ENCODE assay signal across 9 cellular contexts in genomic region chr11:70755410-70756158, GRCh38.
DNase-seq lines count a peak whose midpoint lies in the region; ATAC-seq, FAIRE-seq and TF ChIP-seq lines count a peak whose summit lies in the region.
"Had no signal": no experiment of that assay in that cellular context is flagged by ENCODE, and none has a peak within 500 bp of the region (broad histone marks: within the 10 kb centered on the region; RNA-seq: fewer than 3 reads in every experiment).

No MANE protein-coding gene starts in this region.

- H3K27me3 ChIP-seq in ACC112 (ENCODE audit: insufficient read depth, low read length) (peaks cover 11% of the 10 kb centered on the region; the same call in 1 of the 2 replicates), WERI-Rb-1 (ENCODE audit: insufficient read depth, low read depth, severe bottlenecking) (no peaks in the 10 kb centered on the region)

- peak; percentile 96 for TF ChIP-seq CTCF in WERI-Rb-1 (IDR thresholded peaks at IDR 0.05; ENCODE audit: low read depth, low read length)
- TF ChIP-seq CTCF in MCF 10A (IDR thresholded peaks at IDR 0.05; ENCODE audit: unreplicated experiment), result no peak

- H3K27ac Mint-ChIP-seq in MCF 10A (ENCODE audit: low read depth, unreplicated experiment) (no peak overlapping the region), immature natural killer cell (no peak overlapping the region)
- H3K27ac Mint-ChIP-seq: stimulated activated naive CD8-positive, alpha-beta T cell treated with anti-CD3 and anti-CD28 coated beads, Interleukin-15, Interleukin-2, amounts not matched to agents 100 ng/mL and 50 ng/mL, for 24 hours had no signal

- H3K9me3 Mint-ChIP-seq in MCF 10A (ENCODE audit: unreplicated experiment) (peaks cover 34% of the 10 kb centered on the region), immature natural killer cell (peaks cover 3 to 8% (median 6%) of the 10 kb centered on the region in 6 donors)

- FAIRE-seq in GM19239 (lab: Jason Lieb, UNC), result no peak

- peak overlapping the region; percentile 45; the same call in 1 of the 2 replicates for H3K4me3 ChIP-seq in ACC112 (ENCODE audit: low read depth, low read length)
- no peak overlapping the region for H3K4me3 ChIP-seq in WERI-Rb-1 (ENCODE audit: low read depth, low read length)

- H3K4me1 Mint-ChIP-seq in MCF 10A (ENCODE audit: insufficient read depth, unreplicated experiment), result no peaks in the 10 kb centered on the region
- no peaks in the 10 kb centered on the region for H3K4me1 Mint-ChIP-seq in immature natural killer cell

- H3K27me3 Mint-ChIP-seq in MCF 10A (ENCODE audit: insufficient read depth, unreplicated experiment), result no peaks in the 10 kb centered on the region
- peaks cover 3 to 7% (median 3%) of the 10 kb centered on the region in 3 donors for H3K27me3 Mint-ChIP-seq in immature natural killer cell (ENCODE audit: low read depth in 3 of 3)

- DNase-seq in GM19239 (ENCODE audit: insufficient read length, low spot score) (peak; percentile 95), NCI-H2171 treated with DMSO at 0.1 percent for 48 hours (lab: John Stamatoyannopoulos, UW) (peak; percentile 81), WERI-Rb-1 (peak; percentile 86), MCF 10A (ENCODE audit: unreplicated experiment) (peak; percentile 6), immature natural killer cell (peak; percentile 14 to 39 (median 35))
- peak; percentile 31 to 64 for DNase-seq in stimulated activated CD4-positive, alpha-beta T cell treated with anti-CD3 and anti-CD28 coated beads, Interleukin-12 subunit alpha, Interleukin-12 subunit beta, amount 100 ng/mL, for 24 hours (ENCODE audit: low read depth in 2 of 2)

- H2AFZ ChIP-seq in ACC112 (ENCODE audit: low read length, unreplicated experiment), result no peak overlapping the region

- no peak overlapping the region for H3K27ac ChIP-seq in ACC112 (ENCODE audit: low read depth, low read length)
- H3K27ac ChIP-seq in WERI-Rb-1, result no peak overlapping the region

- BruUV-seq in MCF 10A (replicated peaks; lab: Mats Ljungman, UMichigan), result no TSS peak

- H3K4me1 ChIP-seq in ACC112 (ENCODE audit: control insufficient read depth, insufficient read depth, low read length, unreplicated experiment), result no peaks in the 10 kb centered on the region

- intact Hi-C loops in MCF 10A (cut with micrococcal nuclease), result no loop called here

- H3K79me2 ChIP-seq in ACC112 (ENCODE audit: control insufficient read depth, insufficient read depth, low read length, unreplicated experiment), result no peaks in the 10 kb centered on the region

- H3K36me3 ChIP-seq in ACC112 (ENCODE audit: insufficient read depth, low read length) (no peaks in the 10 kb centered on the region), WERI-Rb-1 (no peaks in the 10 kb centered on the region)

- H3K36me3 Mint-ChIP-seq in MCF 10A (ENCODE audit: insufficient read depth, unreplicated experiment), result no peaks in the 10 kb centered on the region
- peaks cover 0 to 5% (median 0%) of the 10 kb centered on the region in 3 donors for H3K36me3 Mint-ChIP-seq in immature natural killer cell

- no peak for ATAC-seq in GM21447 (IDR thresholded peaks at IDR 0.05; ENCODE audit: unreplicated experiment)

- H3K4me3 Mint-ChIP-seq in MCF 10A (ENCODE audit: unreplicated experiment) (no peak overlapping the region), immature natural killer cell (no peak overlapping the region)
- H3K4me3 Mint-ChIP-seq: stimulated activated naive CD8-positive, alpha-beta T cell treated with anti-CD3 and anti-CD28 coated beads, Interleukin-15, Interleukin-2, amounts not matched to agents 100 ng/mL and 50 ng/mL, for 24 hours had no signal

- H3K9me3 ChIP-seq in WERI-Rb-1 (ENCODE audit: severe bottlenecking), result peaks cover 13% of the 10 kb centered on the region

- POLR2A ChIA-PET in MCF 10A (lab: Yijun Ruan, JAX), result no interaction called here

- CTCF ChIA-PET in MCF 10A (lab: Yijun Ruan, JAX), result interaction anchor here (0.6 to 0.9 kb wide), 3 partner anchors 23 to 317 kb away, joined by 3 to 7 read pairs (median 3); no protein-coding TSS in a partner anchor

Comparison
In these comparisons a context has a peak if more than half of its experiments do, and no peak if none do; other contexts are left out.
1. DNase-seq: peak in every context shown above with its lines; median percentile 95 in GM19239; 86 in WERI-Rb-1; 81 in NCI-H2171 treated with DMSO at 0.1 percent for 48 hours; 48 in stimulated activated CD4-positive, alpha-beta T cell treated with anti-CD3 and anti-CD28 coated beads, Interleukin-12 subunit alpha, Interleukin-12 subunit beta, amount 100 ng/mL, for 24 hours; 35 in immature natural killer cell; 6 in MCF 10A.